Comparison of ENCODE assay signal across 27 cellular contexts in the genomic region with DNA sequence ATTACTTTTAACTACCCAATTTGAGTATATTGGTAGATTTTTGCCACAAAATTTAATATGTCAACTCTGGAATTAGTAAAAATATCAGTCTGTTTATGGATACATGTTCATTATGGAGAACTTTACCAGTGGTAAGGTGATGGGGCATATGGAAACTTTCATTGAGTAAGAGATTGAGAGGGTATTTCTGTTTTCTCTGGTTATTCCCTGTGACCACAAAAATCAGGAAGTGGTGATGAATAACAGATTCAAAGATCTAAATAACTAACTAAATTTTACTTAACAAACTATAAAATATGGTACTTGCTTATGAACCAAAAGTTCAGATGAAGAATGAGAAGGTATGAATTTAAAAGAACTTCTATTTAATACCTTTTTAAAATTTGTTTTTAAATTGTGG. TPM values are rescaled to one million over a fixed set of nuclear protein-coding genes. Genes with fewer than 3 reads are reported as not detected.
DNase-seq lines count a peak whose midpoint lies in the region; ATAC-seq and TF ChIP-seq lines count a peak whose summit lies in the region.
"Had no signal": no experiment of that assay in that cellular context is flagged by ENCODE, and none has a peak within 500 bp of the region (broad histone marks: within the 10 kb centered on the region; RNA-seq: fewer than 3 reads in every experiment).

No MANE protein-coding gene starts in this region.

- peaks cover 0 to 5% (median 0%) of the 10 kb centered on the region in 3 donors for H3K9me3 Mint-ChIP-seq in T-cell
- H3K9me3 Mint-ChIP-seq in activated CD8-positive, alpha-beta T cell treated with anti-CD3 and anti-CD28 coated beads, Interleukin-2, amount 10 ng/mL, durations not matched to agents 7 days and 5 days (ENCODE audit: insufficient read depth), result no peaks in the 10 kb centered on the region
- H3K9me3 Mint-ChIP-seq: activated naive CD8-positive, alpha-beta T cell treated with anti-CD3 and anti-CD28 coated beads, Interleukin-2, amount 10 ng/mL, durations not matched to agents 7 days and 5 days; CD4-positive, alpha-beta memory T cell; IgD-negative memory B cell; nephron progenitor cell had no signal

- ATAC-seq in GM18870 (IDR thresholded peaks at IDR 0.05; ENCODE audit: unreplicated experiment), result peak; percentile 67
- ATAC-seq in HG03442 (IDR thresholded peaks at IDR 0.05; ENCODE audit: unreplicated experiment), result peak; percentile 44
- no peak for ATAC-seq in gastrocnemius medialis
- no peak for ATAC-seq in T-cell (replicated peaks in 1 of 4)
- ATAC-seq in activated CD8-positive, alpha-beta T cell treated with anti-CD3 and anti-CD28 coated beads, Interleukin-2, amount 10 ng/mL, durations not matched to agents 7 days and 5 days, result no peak
- ATAC-seq: Panc1 had no signal

- H3K79me2 ChIP-seq in OCI-LY3 (ENCODE audit: low read length), result no peaks in the 10 kb centered on the region

- H4K20me1 ChIP-seq in OCI-LY3 (ENCODE audit: insufficient read depth, low read length), result no peaks in the 10 kb centered on the region

- H2AFZ ChIP-seq in OCI-LY3 (ENCODE audit: low read depth, low read length), result no peak overlapping the region
- H2AFZ ChIP-seq: GM23248 had no signal

- no peak overlapping the region for H3K27ac Mint-ChIP-seq in T-cell
- no peak overlapping the region for H3K27ac Mint-ChIP-seq in activated CD8-positive, alpha-beta T cell treated with anti-CD3 and anti-CD28 coated beads, Interleukin-2, amount 10 ng/mL, durations not matched to agents 7 days and 5 days
- H3K27ac Mint-ChIP-seq: activated naive CD8-positive, alpha-beta T cell treated with anti-CD3 and anti-CD28 coated beads, Interleukin-2, amount 10 ng/mL, durations not matched to agents 7 days and 5 days; CD4-positive, alpha-beta memory T cell; IgD-negative memory B cell; nephron progenitor cell had no signal

- no peaks in the 10 kb centered on the region for H3K4me1 Mint-ChIP-seq in T-cell
- no peaks in the 10 kb centered on the region for H3K4me1 Mint-ChIP-seq in activated CD8-positive, alpha-beta T cell treated with anti-CD3 and anti-CD28 coated beads, Interleukin-2, amount 10 ng/mL, durations not matched to agents 7 days and 5 days (ENCODE audit: low read depth)
- H3K4me1 Mint-ChIP-seq: activated naive CD8-positive, alpha-beta T cell treated with anti-CD3 and anti-CD28 coated beads, Interleukin-2, amount 10 ng/mL, durations not matched to agents 7 days and 5 days; CD4-positive, alpha-beta memory T cell; nephron progenitor cell had no signal

- H3K36me3 Mint-ChIP-seq in T-cell, result no peaks in the 10 kb centered on the region
- H3K36me3 Mint-ChIP-seq in activated CD8-positive, alpha-beta T cell treated with anti-CD3 and anti-CD28 coated beads, Interleukin-2, amount 10 ng/mL, durations not matched to agents 7 days and 5 days (ENCODE audit: low read depth), result no peaks in the 10 kb centered on the region
- H3K36me3 Mint-ChIP-seq: activated naive CD8-positive, alpha-beta T cell treated with anti-CD3 and anti-CD28 coated beads, Interleukin-2, amount 10 ng/mL, durations not matched to agents 7 days and 5 days; CD4-positive, alpha-beta memory T cell; IgD-negative memory B cell had no signal

- peaks cover 15% of the 10 kb centered on the region for H3K4me1 ChIP-seq in OCI-LY3 (ENCODE audit: low read length)
- no peaks in the 10 kb centered on the region for H3K4me1 ChIP-seq in gastrocnemius medialis
- H3K4me1 ChIP-seq: SJSA1 had no signal

- CTCF ChIA-PET in T-cell (lab: Charles Lee), result no interaction called here
- CTCF ChIA-PET in activated CD8-positive, alpha-beta T cell treated with anti-CD3 and anti-CD28 coated beads, Interleukin-2, amount 10 ng/mL, durations not matched to agents 7 days and 5 days (lab: Charles Lee), result no interaction called here

- TF ChIP-seq CTCF in OCI-LY3 (IDR thresholded peaks at IDR 0.05; ENCODE audit: low read depth, low read length), result no peak
- no peak for TF ChIP-seq CTCF in gastrocnemius medialis (IDR thresholded peaks at IDR 0.05 in 4 of 5, conservative IDR thresholded peaks at IDR 0.05 in 1 of 5)

- H3K36me3 ChIP-seq in OCI-LY3 (replicated peaks; ENCODE audit: low read depth, low read length) (peaks cover 9% of the 10 kb centered on the region), gastrocnemius medialis (no peaks in the 10 kb centered on the region)
- H3K36me3 ChIP-seq: SJSA1 had no signal

- H3K27ac ChIP-seq in OCI-LY3 (ENCODE audit: low read length) (no peak overlapping the region), gastrocnemius medialis (peak overlapping the region in 3 of 4 donors; percentile 8 to 61 (median 21))
- H3K27ac ChIP-seq: GM23248, SJSA1 had no signal

- in situ Hi-C loops in gastrocnemius medialis (cut with MboI; ENCODE audit: low sequenced_read_pairs in 4 of 4), result no loop called here

- no peak overlapping the region for H3K4me3 Mint-ChIP-seq in T-cell
- no peak overlapping the region for H3K4me3 Mint-ChIP-seq in activated CD8-positive, alpha-beta T cell treated with anti-CD3 and anti-CD28 coated beads, Interleukin-2, amount 10 ng/mL, durations not matched to agents 7 days and 5 days
- H3K4me3 Mint-ChIP-seq: activated naive CD8-positive, alpha-beta T cell treated with anti-CD3 and anti-CD28 coated beads, Interleukin-2, amount 10 ng/mL, durations not matched to agents 7 days and 5 days; CD4-positive, alpha-beta memory T cell; IgD-negative memory B cell; nephron progenitor cell had no signal

- DNase-seq in gastrocnemius medialis (no peak), T-cell (no peak), T1000 (lab: John Stamatoyannopoulos, UW) (no peak)
- DNase-seq in activated CD8-positive, alpha-beta T cell treated with anti-CD3 and anti-CD28 coated beads, Interleukin-2, amount 10 ng/mL, durations not matched to agents 7 days and 5 days, result no peak
- DNase-seq: activated CD4-positive, alpha-beta T cell treated with anti-CD3 and anti-CD28 coated beads, Interleukin-2, amount 50 U/mL, for 4 hours; activated naive CD8-positive, alpha-beta T cell treated with anti-CD3 and anti-CD28 coated beads, Interleukin-2, amount 10 ng/mL, durations not matched to agents 7 days and 5 days; CD4-positive, alpha-beta memory T cell; effector CD4-positive, alpha-beta T cell; erythroblast; foreskin melanocyte; GDM1; GM23248; hypothalamus; NCI-H1930; NCI-H226; NCI-H774; nephron progenitor cell; stimulated activated CD4-positive, alpha-beta T cell treated with anti-CD3 and anti-CD28 coated beads, Interleukin-1b, Interleukin-23, amount 100 ng/mL, for 48 hours had no signal

- H3K27me3 Mint-ChIP-seq in T-cell, result peaks cover 0 to 3% of the 10 kb centered on the region in 2 donors
- H3K27me3 Mint-ChIP-seq in activated CD8-positive, alpha-beta T cell treated with anti-CD3 and anti-CD28 coated beads, Interleukin-2, amount 10 ng/mL, durations not matched to agents 7 days and 5 days (ENCODE audit: low read depth), result peaks cover 3% of the 10 kb centered on the region
- H3K27me3 Mint-ChIP-seq: IgD-negative memory B cell had no signal

- H3K27me3 ChIP-seq in OCI-LY3 (ENCODE audit: low read depth, low read length) (no peaks in the 10 kb centered on the region), gastrocnemius medialis (no peaks in the 10 kb centered on the region)
- H3K27me3 ChIP-seq: SJSA1 had no signal

- POLR2A ChIA-PET in T-cell (lab: Charles Lee), result no interaction called here
- POLR2A ChIA-PET in activated CD8-positive, alpha-beta T cell treated with anti-CD3 and anti-CD28 coated beads, Interleukin-2, amount 10 ng/mL, durations not matched to agents 7 days and 5 days (lab: Charles Lee), result no interaction called here

- peak overlapping the region; percentile 4; the same call in 1 of the 2 replicates for H3K4me2 ChIP-seq in OCI-LY3 (ENCODE audit: low read length)

- intact Hi-C loops in gastrocnemius medialis (cut with DNase I; ENCODE audit: low total_unique reads), result no loop called here

- peaks cover 6% of the 10 kb centered on the region; the same call in 1 of the 2 replicates for H3K9me3 ChIP-seq in OCI-LY3 (ENCODE audit: insufficient read depth, low read length)
- H3K9me3 ChIP-seq in gastrocnemius medialis, result no peaks in the 10 kb centered on the region
- H3K9me3 ChIP-seq: SJSA1 had no signal

- no peak for TF ChIP-seq POLR2A in gastrocnemius medialis (IDR thresholded peaks at IDR 0.05)

- H3K4me3 ChIP-seq in OCI-LY3 (ENCODE audit: low read length) (no peak overlapping the region), gastrocnemius medialis (no peak overlapping the region)
- H3K4me3 ChIP-seq: GM23248, SJSA1 had no signal

- no peak overlapping the region for H3K9ac ChIP-seq in OCI-LY3 (ENCODE audit: low read length)
- H3K9ac ChIP-seq: GM23248 had no signal

RNA-seq across cellular contexts. Expression of a gene that starts 22.1 kb away (rescaled TPM):
- total RNA-seq in gastrocnemius medialis (10 to 100 TPM; 13.5 to 24.5 (median 16.2) TPM), T-cell (under 1 TPM in 3 of 5 donors, not detected in 2; 0.10 to 0.20 (median 0.19) TPM)
- not detected for total RNA-seq in activated CD8-positive, alpha-beta T cell treated with anti-CD3 and anti-CD28 coated beads, Interleukin-2, amount 10 ng/mL, durations not matched to agents 7 days and 5 days
- total RNA-seq: activated naive CD8-positive, alpha-beta T cell treated with anti-CD3 and anti-CD28 coated beads, Interleukin-2, amount 10 ng/mL, durations not matched to agents 7 days and 5 days; CD4-positive, alpha-beta memory T cell; chondrocyte; GM23248; MCF 10A; SJSA1; T-helper 2 cell treated with Interferon-gamma antibody and Interleukin-4, amounts not matched to agents 100 ng/mL and 5 ng/mL, for 36 hours had no signal

Comparison
In these comparisons a context has a peak if more than half of its experiments do, and no peak if none do; other contexts are left out.
1. ATAC-seq: peak in GM18870 (single experiment) and HG03442 (single experiment); none in gastrocnemius medialis (0 of 2), T-cell (0 of 4) and activated CD8-positive, alpha-beta T cell treated with anti-CD3 and anti-CD28 coated beads, Interleukin-2, amount 10 ng/mL, durations not matched to agents 7 days and 5 days (single experiment).
2. RNA of a gene that starts 22.1 kb away (total RNA-seq): 13.5 to 24.5 TPM in gastrocnemius medialis; 0.10 to 0.20 TPM in T-cell and not detected in activated CD8-positive, alpha-beta T cell treated with anti-CD3 and anti-CD28 coated beads, Interleukin-2, amount 10 ng/mL, durations not matched to agents 7 days and 5 days; every median in the first group is over 10 times any median in the second.